Comparison of ENCODE assay signal across 19 cellular contexts in the genomic region with DNA sequence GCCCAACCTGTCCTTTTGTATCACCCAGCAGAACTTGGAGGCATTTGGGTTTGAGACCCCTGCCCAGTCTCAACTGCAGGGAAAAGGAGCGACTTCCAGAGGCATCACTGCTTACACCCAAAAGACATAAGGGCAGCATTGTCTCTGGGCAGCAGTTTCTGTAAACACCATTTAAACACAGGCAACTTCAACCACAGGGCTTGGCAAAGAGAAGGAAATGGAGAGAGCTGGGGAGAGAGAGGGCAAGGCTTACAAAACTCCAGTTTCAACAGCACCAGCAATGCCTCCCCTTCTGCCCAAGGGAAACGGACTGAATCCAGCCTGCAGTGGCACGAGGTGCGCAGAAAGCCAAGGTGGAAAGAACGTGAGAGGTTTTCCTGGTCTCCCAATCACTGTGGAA.
"Had no signal": no experiment of that assay in that cellular context is flagged by ENCODE, and none has a peak within 500 bp of the region (broad histone marks: within the 10 kb centered on the region; RNA-seq: fewer than 3 reads in every experiment).

No MANE protein-coding gene starts in this region.

- DNase-seq: activated CD4-positive, alpha-beta T cell treated with anti-CD3 and anti-CD28 coated beads for 48 hours; activated CD8-positive, alpha-beta T cell treated with anti-CD3 and anti-CD28 coated beads, Interleukin-2, amount 10 ng/mL, durations not matched to agents 7 days and 5 days; activated naive CD4-positive, alpha-beta T cell treated with anti-CD3 and anti-CD28 coated beads, Interleukin-2, amount 50 U/mL, for 16 hours; amniotic stem cell; body of pancreas; central memory CD4-positive, alpha-beta T cell; erythroblast; foreskin melanocyte; heart left ventricle; left ventricle myocardium inferior; pancreas; retina; small intestine had no signal

- H3K27ac ChIP-seq: body of pancreas, left ventricle myocardium inferior, pancreas, SK-N-MC had no signal

- H3K27ac Mint-ChIP-seq: activated CD8-positive, alpha-beta T cell treated with anti-CD3 and anti-CD28 coated beads, Interleukin-2, amount 10 ng/mL, durations not matched to agents 7 days and 5 days; activated T-helper 2 cell treated with anti-CD3 and anti-CD28 coated beads, Interferon-gamma antibody, Interleukin-2, Interleukin-4, amounts not matched to agents 10 μg/mL and 5 μg/mL and 100 μg/mL, durations not matched to agents 14 hours and 24 hours and 36 hours; dendritic cell treated with granulocyte-macrophage colony-stimulating factor and Interleukin-4, amounts not matched to agents 40 ng/mL and 50 ng/mL, for 4 days; memory B cell; nephron; T-helper 1 cell treated with Interleukin-12 subunit alpha and Interleukin-12 subunit beta and Interleukin-4 antibody, amounts not matched to agents 30 μg/mL and 1 μg/mL, for 36 hours had no signal

- H3K4me3 ChIP-seq: body of pancreas, heart left ventricle, left ventricle myocardium inferior, pancreas, SK-N-MC had no signal

- ATAC-seq: activated CD8-positive, alpha-beta T cell treated with anti-CD3 and anti-CD28 coated beads, Interleukin-2, amount 10 ng/mL, durations not matched to agents 7 days and 5 days; body of pancreas; heart left ventricle had no signal

- H3K27me3 ChIP-seq: body of pancreas, pancreas had no signal

- H3K4me1 ChIP-seq: body of pancreas, heart left ventricle, left ventricle myocardium inferior, pancreas had no signal

- H3K9me3 Mint-ChIP-seq: dendritic cell treated with granulocyte-macrophage colony-stimulating factor and Interleukin-4, amounts not matched to agents 40 ng/mL and 50 ng/mL, for 4 days; memory B cell; nephron; T-helper 1 cell treated with Interleukin-12 subunit alpha and Interleukin-12 subunit beta and Interleukin-4 antibody, amounts not matched to agents 30 μg/mL and 1 μg/mL, for 36 hours had no signal

- H3K4me3 Mint-ChIP-seq: activated CD8-positive, alpha-beta T cell treated with anti-CD3 and anti-CD28 coated beads, Interleukin-2, amount 10 ng/mL, durations not matched to agents 7 days and 5 days; dendritic cell treated with granulocyte-macrophage colony-stimulating factor and Interleukin-4, amounts not matched to agents 40 ng/mL and 50 ng/mL, for 4 days; memory B cell; nephron; T-helper 1 cell treated with Interleukin-12 subunit alpha and Interleukin-12 subunit beta and Interleukin-4 antibody, amounts not matched to agents 30 μg/mL and 1 μg/mL, for 36 hours had no signal

- H3K36me3 ChIP-seq: heart left ventricle, left ventricle myocardium inferior, pancreas had no signal

- H3K36me3 Mint-ChIP-seq: memory B cell had no signal

- H3K9me3 ChIP-seq: body of pancreas, heart left ventricle, left ventricle myocardium inferior, pancreas had no signal
